25 cellular contexts compared by ENCODE assay signal in the genomic region with DNA sequence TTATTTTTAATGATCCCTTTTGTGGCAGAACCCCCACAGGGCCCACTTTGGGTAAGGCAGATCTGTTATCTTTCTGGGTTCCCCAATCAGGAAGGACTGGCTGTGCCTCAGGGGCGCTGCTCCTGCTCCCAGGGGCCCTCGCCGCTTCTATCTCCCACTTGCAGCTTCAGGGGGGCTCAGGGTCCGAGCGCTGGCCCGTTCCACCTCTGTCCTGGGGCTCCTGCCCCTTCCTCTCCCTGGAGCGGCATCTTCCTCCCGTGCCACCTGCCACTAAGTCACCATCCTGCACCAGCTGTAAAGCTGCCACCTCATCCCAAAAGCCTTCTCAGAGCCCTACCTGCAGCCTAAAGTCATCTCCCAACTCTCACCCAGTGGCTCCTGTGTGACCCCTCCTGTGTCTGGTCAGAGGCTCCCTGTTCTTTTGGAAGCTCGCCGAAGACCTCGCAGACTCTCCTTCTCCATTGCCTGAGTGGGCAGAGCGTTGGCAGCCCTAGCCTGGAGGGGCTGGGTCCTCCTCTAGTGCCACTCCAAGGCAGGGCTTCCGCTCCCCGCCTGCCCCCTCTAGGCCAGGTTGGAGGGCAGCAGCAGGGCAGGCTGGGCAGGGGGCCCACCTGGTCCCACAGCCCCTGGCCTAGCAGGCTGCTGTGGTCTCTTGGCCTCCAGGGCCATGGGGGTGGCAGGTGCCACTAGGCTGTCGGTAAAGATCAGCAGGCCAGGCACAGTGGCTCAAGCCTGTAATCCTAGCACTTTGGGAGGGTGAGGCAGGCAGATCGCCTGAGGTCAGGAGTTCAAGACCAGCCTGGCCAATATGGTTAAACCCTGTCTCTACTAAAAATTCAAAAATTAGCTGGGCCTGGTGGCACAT.
DNase-seq lines count a peak whose midpoint lies in the region; FAIRE-seq and TF ChIP-seq lines count a peak whose summit lies in the region.
"Had no signal": no experiment of that assay in that cellular context is flagged by ENCODE, and none has a peak within 500 bp of the region (broad histone marks: within the 10 kb centered on the region; RNA-seq: fewer than 3 reads in every experiment).

No MANE protein-coding gene starts in this region.

- DNase-seq in HuH-7 (ENCODE audit: low spot score) (peak; percentile 5), iPS-NIHi11 (ENCODE audit: low spot score) (peak; percentile 9), testis (peak; percentile 6), putamen (ENCODE audit: low spot score) (no peak), GM12891 (ENCODE audit: insufficient read length, low spot score) (no peak), DMS153 (lab: John Stamatoyannopoulos, UW) (no peak), GM19238 (ENCODE audit: insufficient read length, low spot score) (no peak)
- DNase-seq: activated T-cell treated with anti-CD3 and anti-CD28 coated beads for 4 hours; CD4-positive, alpha-beta memory T cell; DMS53; effector memory CD4-positive, alpha-beta T cell; GF-D8; mesendoderm; naive B cell; NCI-H1105; NCI-H2081; NCI-H446 treated with DMSO at 0.1 percent for 48 hours; occipital lobe; PC-3; SHP77; stimulated activated CD4-positive, alpha-beta T cell treated with anti-CD3 and anti-CD28 coated beads, Interleukin-4, amount 100 ng/mL, for 4 hours had no signal

- intact Hi-C loops in testis (cut with DNase I; ENCODE audit: low total_unique reads): no loop called here

- H3K4me2 ChIP-seq in BLaER1: peak overlapping the region; percentile 88

- H3K36me3 ChIP-seq in BLaER1 (no peaks in the 10 kb centered on the region), testis (ENCODE audit: low read depth, missing control alignments) (no peaks in the 10 kb centered on the region)
- H3K36me3 ChIP-seq: right atrium auricular region had no signal

- TF ChIP-seq POLR2A in testis (IDR thresholded peaks at IDR 0.05): no peak
- TF ChIP-seq POLR2A in GM12891 (IDR thresholded peaks at IDR 0.05; ENCODE audit: low read depth, low read length): no peak

- H3K4me3 ChIP-seq in BLaER1 (no peak overlapping the region), testis (no peak overlapping the region)
- H3K4me3 ChIP-seq: right atrium auricular region had no signal

- no peak for FAIRE-seq in GM12891 (lab: Jason Lieb, UNC)
- FAIRE-seq: HepG2 had no signal

- H3K4me1 ChIP-seq in BLaER1 (peaks cover 44% of the 10 kb centered on the region), testis (no peaks in the 10 kb centered on the region)
- H3K4me1 ChIP-seq: right atrium auricular region had no signal

- H3K27ac ChIP-seq in BLaER1 (peak overlapping the region; percentile 80), testis (no peak overlapping the region)
- H3K27ac ChIP-seq: right atrium auricular region, VCaP had no signal

- no peak for TF ChIP-seq CTCF in testis (IDR thresholded peaks at IDR 0.05)

- H3K9ac ChIP-seq in BLaER1: peak overlapping the region; percentile 38; the same call in 1 of the 2 replicates

- no peaks in the 10 kb centered on the region for H4K20me1 ChIP-seq in BLaER1

- H3K9me3 ChIP-seq in BLaER1: no peaks in the 10 kb centered on the region
- no peaks in the 10 kb centered on the region for H3K9me3 ChIP-seq in testis
- H3K9me3 ChIP-seq: right atrium auricular region had no signal

- 88% methylated on average over 13 to 16 of the region's 16 CpGs for WGBS in testis, 2 donors

- H3K27me3 ChIP-seq in BLaER1 (no peaks in the 10 kb centered on the region), testis (no peaks in the 10 kb centered on the region)
- H3K27me3 ChIP-seq: right atrium auricular region had no signal

TF ChIP-seq in GM12891, 5 proteins besides CTCF, POLR2A, EP300 and RAD21:
- no peak for TF ChIP-seq TAF1 (IDR thresholded peaks at IDR 0.05; ENCODE audit: low read depth, low read length)
- no peak for TF ChIP-seq POU2F2 (IDR thresholded peaks at IDR 0.05; ENCODE audit: low read depth, low read length)
- TF ChIP-seq SPI1 (IDR thresholded peaks at IDR 0.05; ENCODE audit: low read depth, low read length): no peak
- no peak for TF ChIP-seq PAX5 (IDR thresholded peaks at IDR 0.05; ENCODE audit: insufficient read depth, low read length, severe bottlenecking)
- no peak for TF ChIP-seq POLR2AphosphoS5 (IDR thresholded peaks at IDR 0.05; ENCODE audit: low read depth, low read length)
TF ChIP-seq in GM12891: peak in this region for 0.

Comparison
In these comparisons a context has a peak if more than half of its experiments do, and no peak if none do; other contexts are left out.
1. DNase-seq: peak in HuH-7 (single experiment), iPS-NIHi11 (single experiment) and testis (single experiment); none in putamen (single experiment), GM12891 (single experiment), DMS153 (single experiment) and GM19238 (single experiment).